ENCODE assay signal across 24 cellular contexts in the genomic region with DNA sequence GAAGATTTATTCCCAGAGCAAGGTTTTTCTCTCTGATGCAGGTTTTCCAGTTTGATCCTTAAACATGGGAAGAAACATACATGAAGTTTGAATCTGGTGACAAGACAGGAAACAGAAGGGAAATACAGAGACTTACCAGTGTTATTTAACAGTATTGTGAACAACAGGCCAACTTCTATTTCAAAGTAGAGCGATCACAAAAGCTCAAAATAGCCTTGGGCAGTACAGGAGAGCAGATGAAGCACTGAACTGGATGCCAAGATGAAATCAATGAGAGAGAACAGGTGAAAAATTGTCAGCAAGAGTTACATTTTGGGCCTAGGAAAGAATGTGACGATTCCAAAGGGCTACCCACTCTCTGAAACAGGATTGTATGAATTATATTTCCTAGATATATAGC.
DNase-seq lines count a peak whose midpoint lies in the region; ATAC-seq, FAIRE-seq and TF ChIP-seq lines count a peak whose summit lies in the region.
"Had no signal": no experiment of that assay in that cellular context is flagged by ENCODE, and none has a peak within 500 bp of the region (broad histone marks: within the 10 kb centered on the region; RNA-seq: fewer than 3 reads in every experiment).

No MANE protein-coding gene starts in this region.

- H2BK5ac ChIP-seq in neuronal stem cell (ENCODE audit: low read length): no peak overlapping the region

- peak overlapping the region; percentile 63 for H2AFZ ChIP-seq in keratinocyte (ENCODE audit: control insufficient read depth, low read length)
- H2AFZ ChIP-seq in neuronal stem cell (ENCODE audit: low read length): peak overlapping the region; percentile 43
- H2AFZ ChIP-seq: GM23338 had no signal

- no peaks in the 10 kb centered on the region for H3K79me1 ChIP-seq in neuronal stem cell (ENCODE audit: low read depth, low read length)

- no peaks in the 10 kb centered on the region for H3K79me2 ChIP-seq in keratinocyte (ENCODE audit: control insufficient read depth, insufficient read depth, low read length)

- H3K36me3 ChIP-seq in left ventricle myocardium inferior (no peaks in the 10 kb centered on the region), keratinocyte (ENCODE audit: control insufficient read depth in 2 of 2, extremely low read depth in 1 of 2, insufficient read depth in 2 of 2, low read length in 2 of 2) (no peaks in the 10 kb centered on the region), neuronal stem cell (replicated peaks in 1 of 2; ENCODE audit: control insufficient read depth in 2 of 2, insufficient read depth in 2 of 2, low read length in 2 of 2) (no peaks in the 10 kb centered on the region)
- H3K36me3 ChIP-seq: BLaER1 had no signal

- H3K9ac ChIP-seq in keratinocyte (ENCODE audit: control insufficient read depth, extremely low read depth, insufficient read depth, low read length) (no peak overlapping the region), neuronal stem cell (ENCODE audit: low read depth, low read length, poor library complexity) (no peak overlapping the region)
- H3K9ac ChIP-seq: BLaER1 had no signal

- no peaks in the 10 kb centered on the region for H3K4me1 Mint-ChIP-seq in natural killer cell treated with Interleukin-12 subunit alpha and Interleukin-12 subunit beta and Interleukin-15 and Interleukin-18, amount 100 ng/mL, for 72 hours (ENCODE audit: low read depth in 2 of 2)
- H3K4me1 Mint-ChIP-seq: B cell; CD4-positive, CD25-positive, alpha-beta regulatory T cell; GM23338 had no signal

- H2BK120ac ChIP-seq in neuronal stem cell (ENCODE audit: low read depth, low read length): no peak overlapping the region

- H3K23ac ChIP-seq in neuronal stem cell (ENCODE audit: low read depth, low read length, poor library complexity): no peak overlapping the region

- H2AK5ac ChIP-seq in neuronal stem cell (ENCODE audit: low read depth, low read length): no peak overlapping the region

- H2BK15ac ChIP-seq in neuronal stem cell (ENCODE audit: low read length): no peak overlapping the region

- no peak overlapping the region for H3K4me2 ChIP-seq in keratinocyte (ENCODE audit: control insufficient read depth, extremely low read depth, insufficient read depth, low read depth, low read length)
- H3K4me2 ChIP-seq in neuronal stem cell (ENCODE audit: insufficient read depth, low read length, poor library complexity, severe bottlenecking): no peak overlapping the region
- H3K4me2 ChIP-seq: BLaER1, GM23338 had no signal

- no peaks in the 10 kb centered on the region for H4K20me1 ChIP-seq in keratinocyte (ENCODE audit: control insufficient read depth, extremely low read depth, insufficient read depth, low read length)
- H4K20me1 ChIP-seq: BLaER1 had no signal

- H4K8ac ChIP-seq in neuronal stem cell (ENCODE audit: low read depth, low read length): no peak overlapping the region

- H3K27me3 Mint-ChIP-seq in natural killer cell treated with Interleukin-12 subunit alpha and Interleukin-12 subunit beta and Interleukin-15 and Interleukin-18, amount 100 ng/mL, for 72 hours: no peaks in the 10 kb centered on the region
- H3K27me3 Mint-ChIP-seq: B cell; CD4-positive, CD25-positive, alpha-beta regulatory T cell had no signal

- 63% methylated on average over 2 of the region's 2 CpGs for WGBS in right cardiac atrium
- no CpG with 5 or more reads among the region's 2 CpGs for WGBS in neuronal stem cell (ENCODE audit: extremely low coverage in 2 of 2, insufficient read length in 2 of 2, insufficient replicate concordance in 1 of 2), 2 donors

- H3K27ac Mint-ChIP-seq in natural killer cell treated with Interleukin-12 subunit alpha and Interleukin-12 subunit beta and Interleukin-15 and Interleukin-18, amount 100 ng/mL, for 72 hours: no peak overlapping the region
- H3K27ac Mint-ChIP-seq: B cell; CD4-positive, CD25-positive, alpha-beta regulatory T cell; CD8-positive, alpha-beta T cell; GM23338; H9 had no signal

- FAIRE-seq in keratinocyte (lab: Jason Lieb, UNC): no peak
- no peak for FAIRE-seq in urothelium cell line (lab: Jason Lieb, UNC)
- FAIRE-seq: A204.1, GM12878, GM19239 had no signal

- dilution Hi-C loops in keratinocyte (cut with MboI; ENCODE audit: extremely low pct_ligation_motif_present, low sequenced_read_pairs): no loop called here

- no peak overlapping the region for H3K18ac ChIP-seq in neuronal stem cell (ENCODE audit: low read length)

- intact Hi-C loops in Right ventricle myocardium superior (cut with DNase I): no loop called here
- intact Hi-C loops in cardiac septum (cut with DNase I): no loop called here
- intact Hi-C loops in left ventricle myocardium inferior (cut with micrococcal nuclease): no loop called here
- intact Hi-C loops in right cardiac atrium (cut with DNase I): no loop called here

- H3K27me3 ChIP-seq in left ventricle myocardium inferior (ENCODE audit: low read depth) (no peaks in the 10 kb centered on the region), right cardiac atrium (ENCODE audit: control insufficient read depth, insufficient read depth) (no peaks in the 10 kb centered on the region), keratinocyte (ENCODE audit: control insufficient read depth, extremely low read depth, insufficient read depth, low read length) (no peaks in the 10 kb centered on the region), neuronal stem cell (ENCODE audit: control insufficient read depth in 3 of 3, insufficient read depth in 3 of 3, low read depth in 1 of 3, low read length in 3 of 3) (no peaks in the 10 kb centered on the region)
- H3K27me3 ChIP-seq: BLaER1 had no signal

- peaks cover 30% of the 10 kb centered on the region for H3K4me1 ChIP-seq in left ventricle myocardium inferior
- no peaks in the 10 kb centered on the region for H3K4me1 ChIP-seq in right cardiac atrium (ENCODE audit: control insufficient read depth, insufficient read depth, low read length)
- peaks cover 13% of the 10 kb centered on the region for H3K4me1 ChIP-seq in keratinocyte (ENCODE audit: control insufficient read depth, extremely low read depth, insufficient read depth, low read length)
- H3K4me1 ChIP-seq in neuronal stem cell (ENCODE audit: control insufficient read depth in 2 of 2, insufficient read depth in 1 of 2, low read depth in 1 of 2, low read length in 2 of 2): no peaks in the 10 kb centered on the region
- H3K4me1 ChIP-seq: BLaER1, Caco-2 had no signal

- H3K9me3 ChIP-seq in left ventricle myocardium inferior (replicated peaks) (no peaks in the 10 kb centered on the region), right cardiac atrium (ENCODE audit: control insufficient read depth, low read length) (no peaks in the 10 kb centered on the region), keratinocyte (ENCODE audit: control insufficient read depth, low read depth, low read length) (no peaks in the 10 kb centered on the region), neuronal stem cell (replicated peaks in 1 of 2; ENCODE audit: control insufficient read depth in 2 of 2, insufficient read depth in 1 of 2, low read depth in 1 of 2, low read length in 2 of 2) (no peaks in the 10 kb centered on the region)
- H3K9me3 ChIP-seq: BLaER1, Caco-2 had no signal

- TF ChIP-seq CTCF in left ventricle myocardium inferior (IDR thresholded peaks at IDR 0.05; ENCODE audit: borderline replicate concordance) (no peak), keratinocyte (optimal IDR thresholded peaks at IDR 0.05 in 1 of 3, IDR thresholded peaks at IDR 0.05 in 1 of 3, conservative IDR thresholded peaks at IDR 0.05 in 1 of 3; ENCODE audit: extremely low read depth in 1 of 3, insufficient read depth in 2 of 3, low read length in 3 of 3) (no peak)

- H2BK12ac ChIP-seq in neuronal stem cell (ENCODE audit: low read length): no peak overlapping the region

- peak overlapping the region; percentile 47 for H3K27ac ChIP-seq in left ventricle myocardium inferior (replicated peaks)
- H3K27ac ChIP-seq in right cardiac atrium (ENCODE audit: low read length): no peak overlapping the region
- no peak overlapping the region for H3K27ac ChIP-seq in keratinocyte (ENCODE audit: control insufficient read depth, insufficient read depth, low read length)
- no peak overlapping the region for H3K27ac ChIP-seq in neuronal stem cell (replicated peaks; ENCODE audit: low read length)
- H3K27ac ChIP-seq: 22Rv1, BLaER1, C4-2B had no signal

- H3K4me3 ChIP-seq in left ventricle myocardium inferior (no peak overlapping the region), right cardiac atrium (ENCODE audit: low read length) (no peak overlapping the region), keratinocyte (ENCODE audit: control insufficient read depth in 2 of 3, extremely low read depth in 1 of 3, insufficient read depth in 2 of 3, low read depth in 1 of 3, low read length in 3 of 3) (no peak overlapping the region), neuronal stem cell (ENCODE audit: low read length in 2 of 2) (no peak overlapping the region)
- H3K4me3 ChIP-seq: BLaER1, GM12878, GM23338 had no signal

- peaks cover 9% of the 10 kb centered on the region for H3K9me3 Mint-ChIP-seq in natural killer cell treated with Interleukin-12 subunit alpha and Interleukin-12 subunit beta and Interleukin-15 and Interleukin-18, amount 100 ng/mL, for 72 hours
- H3K9me3 Mint-ChIP-seq: CD8-positive, alpha-beta T cell; GM23338; H9 had no signal

- no peaks in the 10 kb centered on the region for H3K9me1 ChIP-seq in keratinocyte (ENCODE audit: control insufficient read depth, extremely low read depth, insufficient read depth, low read length)

- H3K36me3 Mint-ChIP-seq in natural killer cell treated with Interleukin-12 subunit alpha and Interleukin-12 subunit beta and Interleukin-15 and Interleukin-18, amount 100 ng/mL, for 72 hours: no peaks in the 10 kb centered on the region
- H3K36me3 Mint-ChIP-seq: CD4-positive, CD25-positive, alpha-beta regulatory T cell; CD8-positive, alpha-beta T cell had no signal

- no peak overlapping the region for H3K4me3 Mint-ChIP-seq in natural killer cell treated with Interleukin-12 subunit alpha and Interleukin-12 subunit beta and Interleukin-15 and Interleukin-18, amount 100 ng/mL, for 72 hours
- H3K4me3 Mint-ChIP-seq: B cell; CD4-positive, CD25-positive, alpha-beta regulatory T cell; CD8-positive, alpha-beta T cell; GM23338; H9 had no signal

- H3K14ac ChIP-seq in neuronal stem cell (ENCODE audit: low read length): no peak overlapping the region

- ATAC-seq in Right ventricle myocardium superior (ENCODE audit: poor library complexity): peak; percentile 62
- ATAC-seq in right cardiac atrium: no peak
- ATAC-seq in natural killer cell treated with Interleukin-12 subunit alpha and Interleukin-12 subunit beta and Interleukin-15 and Interleukin-18, amount 100 ng/mL, for 72 hours: no peak
- ATAC-seq: CD8-positive, alpha-beta T cell; GM12878; GM23338; HCT116 had no signal

- no peak overlapping the region for H4K91ac ChIP-seq in neuronal stem cell (ENCODE audit: low read depth, low read length, poor library complexity)

- H3K4ac ChIP-seq in neuronal stem cell (ENCODE audit: low read length): no peak overlapping the region

- DNase-seq in Right ventricle myocardium superior: no peak
- no peak for DNase-seq in cardiac septum (ENCODE audit: low spot score)
- no peak for DNase-seq in left ventricle myocardium inferior
- DNase-seq in right cardiac atrium: no peak
- DNase-seq in keratinocyte (ENCODE audit: low read depth, low spot score): no peak
- DNase-seq in neuronal stem cell (ENCODE audit: low spot score): no peak
- no peak for DNase-seq in natural killer cell treated with Interleukin-12 subunit alpha and Interleukin-12 subunit beta and Interleukin-15 and Interleukin-18, amount 100 ng/mL, for 72 hours (ENCODE audit: low spot score)
- DNase-seq in urothelium cell line (ENCODE audit: low spot score): no peak
- DNase-seq: Caco-2; CD4-positive, CD25-positive, alpha-beta regulatory T cell; CD8-positive, alpha-beta T cell; DMS153; DND-41; GDM1; H9 had no signal
